ENCODE assay signal across 32 cellular contexts in the genomic region with DNA sequence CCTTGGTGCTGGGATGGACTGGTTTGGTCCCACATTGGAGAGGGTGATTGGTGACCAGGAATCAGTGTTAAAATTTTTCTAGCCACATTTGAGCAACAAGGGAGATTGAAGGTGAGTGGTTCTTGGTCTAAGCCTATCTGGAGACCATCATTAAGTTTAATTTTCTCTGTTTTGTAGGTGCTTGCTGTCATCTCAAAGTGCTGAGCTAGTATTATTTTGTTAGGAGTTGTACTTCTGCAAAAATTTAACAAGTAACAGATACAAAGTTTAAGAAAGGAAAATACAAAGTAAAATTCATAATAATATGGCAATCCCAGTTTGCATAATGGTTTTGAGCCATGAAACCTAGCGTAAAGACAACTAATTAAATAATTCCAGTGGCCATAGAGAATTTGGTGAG.
"Had no signal": no experiment of that assay in that cellular context is flagged by ENCODE, and none has a peak within 500 bp of the region (broad histone marks: within the 10 kb centered on the region; RNA-seq: fewer than 3 reads in every experiment).

No MANE protein-coding gene starts in this region.

- H3K36me3 ChIP-seq: brain microvascular endothelial cell, colonic mucosa, heart left ventricle had no signal

- H3K27me3 ChIP-seq: brain microvascular endothelial cell, colonic mucosa, esophagus squamous epithelium, heart left ventricle had no signal

- H3K4me1 Mint-ChIP-seq: activated T-helper 17 cell treated with anti-CD3 and anti-CD28 coated beads, Interleukin-2, amount 50 U/mL, for 72 hours; T-helper 17 cell had no signal

- ATAC-seq: activated CD4-positive, CD25-positive, alpha-beta regulatory T cell treated with anti-CD3 and anti-CD28 coated beads, Interleukin-2, amount 50 U/mL, for 24 hours; activated CD8-positive, alpha-beta T cell treated with anti-CD3 and anti-CD28 coated beads for 36 hours; activated T-cell treated with anti-CD3 and anti-CD28 coated beads, Interleukin-2, amount 50 U/mL, for 4 hours; activated T-helper 17 cell treated with anti-CD3 and anti-CD28 coated beads, Interleukin-2, amount 50 U/mL, for 72 hours; heart left ventricle; T-helper 17 cell had no signal

- H3K27ac ChIP-seq: brain microvascular endothelial cell, colonic mucosa, epithelial cell of prostate, esophagus squamous epithelium, heart left ventricle, WERI-Rb-1 had no signal

- H3K27me3 Mint-ChIP-seq: activated B cell treated with CpG ODN at 0.5 μM for 24 hours; activated CD8-positive, alpha-beta T cell treated with anti-CD3 and anti-CD28 coated beads for 36 hours; activated naive CD8-positive, alpha-beta T cell; activated T-helper 17 cell treated with anti-CD3 and anti-CD28 coated beads, Interleukin-2, amount 50 U/mL, for 72 hours; T-helper 17 cell had no signal

- H3K4me1 ChIP-seq: colonic mucosa, esophagus squamous epithelium, heart left ventricle had no signal

- H3K9me3 ChIP-seq: colonic mucosa had no signal

- H3K4me3 Mint-ChIP-seq: activated B cell treated with CpG ODN at 0.5 μM for 24 hours; activated CD8-positive, alpha-beta T cell treated with anti-CD3 and anti-CD28 coated beads for 36 hours; activated naive CD8-positive, alpha-beta T cell; activated T-cell treated with anti-CD3 and anti-CD28 coated beads, Interleukin-2, amount 50 U/mL, for 4 hours; activated T-helper 17 cell treated with anti-CD3 and anti-CD28 coated beads, Interleukin-2, amount 50 U/mL, for 72 hours; T-helper 17 cell; T-helper 2 cell treated with Interferon-gamma antibody and Interleukin-4, amounts not matched to agents 5 μg/mL and 100 μg/mL, for 36 hours had no signal

- FAIRE-seq: astrocyte, endometrium, endothelial cell of umbilical vein, frontal cortex had no signal

- DNase-seq: activated B cell treated with CpG ODN at 0.5 μM for 24 hours; activated CD4-positive, alpha-beta T cell treated with anti-CD3 and anti-CD28 coated beads for 48 hours; activated CD4-positive, alpha-beta T cell treated with anti-CD3 and anti-CD28 coated beads, Interleukin-2, amount 50 U/mL, for 1 hour; activated CD4-positive, alpha-beta T cell treated with anti-CD3 and anti-CD28 coated beads, Interleukin-2, amount 50 U/mL, for 48 hours; activated CD8-positive, alpha-beta memory T cell treated with anti-CD3 and anti-CD28 coated beads for 24 hours; activated CD8-positive, alpha-beta T cell treated with anti-CD3 and anti-CD28 coated beads for 36 hours; activated effector memory CD4-positive, alpha-beta T cell treated with Interleukin-2 at 50 U/mL for 16 hours; activated gamma-delta T cell treated with Interleukin-2 at 50 U/mL for 16 hours; activated naive CD4-positive, alpha-beta T cell treated with anti-CD3 and anti-CD28 coated beads, Interleukin-2, amount 50 U/mL, for 16 hours; activated naive CD4-positive, alpha-beta T cell treated with Interleukin-2 at 50 U/mL for 16 hours; activated T-cell treated with anti-CD3 and anti-CD28 coated beads, Interleukin-2, amount 50 U/mL, for 4 hours; amniotic stem cell; anterior cingulate cortex; brain microvascular endothelial cell; caudate nucleus; colonic mucosa; effector CD8-positive, alpha-beta T cell; esophagus squamous epithelium; heart left ventricle; T-helper 1 cell; T-helper 17 cell; T1000; WERI-Rb-1 had no signal

- H3K4me3 ChIP-seq: colonic mucosa, esophagus squamous epithelium, heart left ventricle had no signal

- H3K27ac Mint-ChIP-seq: activated B cell treated with CpG ODN at 0.5 μM for 24 hours; activated CD8-positive, alpha-beta T cell treated with anti-CD3 and anti-CD28 coated beads for 36 hours; activated naive CD8-positive, alpha-beta T cell; activated T-helper 17 cell treated with anti-CD3 and anti-CD28 coated beads, Interleukin-2, amount 50 U/mL, for 72 hours; T-helper 17 cell; T-helper 2 cell treated with Interferon-gamma antibody and Interleukin-4, amounts not matched to agents 5 μg/mL and 100 μg/mL, for 36 hours had no signal
